8 cellular contexts compared by ENCODE assay signal in the genomic region with DNA sequence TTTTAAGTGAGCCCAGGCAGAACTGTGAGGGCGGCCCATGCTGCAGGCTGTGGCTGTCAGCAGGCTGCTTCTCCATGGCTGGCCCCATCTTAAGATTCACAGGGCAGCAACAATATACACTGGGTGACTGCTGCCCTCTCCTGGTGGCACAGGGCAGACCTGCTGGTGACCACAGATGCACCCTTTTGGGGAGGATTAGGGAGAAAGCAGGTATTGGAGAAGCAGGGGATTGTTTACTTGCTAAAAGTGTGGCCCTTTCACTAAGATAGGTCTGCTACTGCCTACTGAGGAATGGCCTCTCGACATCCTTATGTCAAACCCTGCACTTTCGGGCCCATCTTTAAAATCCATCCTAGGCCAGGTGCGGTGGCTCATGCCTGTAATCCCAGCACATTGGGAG. TPM values are rescaled to one million over a fixed set of nuclear protein-coding genes. Genes with fewer than 3 reads are reported as not detected.
A peak's percentile ranks its signal among the peaks of the same experiment; 100 is the strongest.
DNase-seq lines count a peak whose midpoint lies in the region; TF ChIP-seq lines count a peak whose summit lies in the region.
"Not testable (repeated sequence)": the region's sequence is repeated elsewhere in the genome, so short reads cannot be mapped to it uniquely, and the experiment has no call there.

No MANE protein-coding gene starts in this region.

- not testable (repeated sequence) for H3K9me3 ChIP-seq in esophagus muscularis mucosa

- H3K27me3 ChIP-seq in esophagus muscularis mucosa: not testable (repeated sequence)

- H3K4me3 ChIP-seq in AG10803 (ENCODE audit: low read length); esophagus muscularis mucosa: not testable (repeated sequence)

- WGBS in esophagus muscularis mucosa: 76% methylated on average over 4 of the region's 4 CpGs

- H3K27ac ChIP-seq in esophagus muscularis mucosa (replicated peaks in 1 of 4): not testable (repeated sequence)

- not testable (repeated sequence) for H3K36me3 ChIP-seq in esophagus muscularis mucosa

- TF ChIP-seq CTCF in AG10803 (conservative IDR thresholded peaks at IDR 0.05; ENCODE audit: low read length): peak; percentile 45
- TF ChIP-seq CTCF in esophagus muscularis mucosa (IDR thresholded peaks at IDR 0.05): peak; percentile 34 to 54 (median 49)

- H3K4me1 ChIP-seq in esophagus muscularis mucosa: peaks cover 5 to 10% (median 5%) of the 10 kb centered on the region in 4 donors

- intact Hi-C loops in esophagus muscularis mucosa (cut with DNase I): not testable (repeated sequence)

- not testable (repeated sequence) for TF ChIP-seq POLR2A in esophagus muscularis mucosa (IDR thresholded peaks at IDR 0.05; ENCODE audit: low read depth)

- DNase-seq in AG10803 (ENCODE audit: low read depth) (peak; percentile 61), HCEC 1CT (peak; percentile 30), NCI-H345 (lab: John Stamatoyannopoulos, UW) (peak; percentile 69), T-helper 9 cell (peak; percentile 46), mucosa of gallbladder (ENCODE audit: low spot score) (peak; percentile 56)
- peak; percentile 40 for DNase-seq in activated T-helper 9 cell treated with anti-CD3 and anti-CD28 coated beads, Interleukin-2, amount 50 U/mL, for 16 hours (ENCODE audit: low read depth)
- DNase-seq in esophagus muscularis mucosa (ENCODE audit: extremely low spot score): not testable (repeated sequence)
- peak; percentile 43 to 45 for DNase-seq in stimulated activated CD4-positive, alpha-beta T cell treated with anti-CD3 and anti-CD28 coated beads, Interleukin-4, amount 100 ng/mL, for 48 hours (ENCODE audit: low read depth in 2 of 2)

- TF ChIP-seq EP300 in esophagus muscularis mucosa (IDR thresholded peaks at IDR 0.05): not testable (repeated sequence)

RNA-seq across cellular contexts. Expression of a gene that starts 38.1 kb away (rescaled TPM):
- total RNA-seq in esophagus muscularis mucosa: 10 to 100 TPM in 3 of 4 donors, 1 to 10 TPM in 1; 9.4 to 15.7 (median 12.5) TPM
- 28.3 TPM for total RNA-seq in mucosa of gallbladder
